Comparison of ENCODE assay signal across 17 cellular contexts in the genomic region with DNA sequence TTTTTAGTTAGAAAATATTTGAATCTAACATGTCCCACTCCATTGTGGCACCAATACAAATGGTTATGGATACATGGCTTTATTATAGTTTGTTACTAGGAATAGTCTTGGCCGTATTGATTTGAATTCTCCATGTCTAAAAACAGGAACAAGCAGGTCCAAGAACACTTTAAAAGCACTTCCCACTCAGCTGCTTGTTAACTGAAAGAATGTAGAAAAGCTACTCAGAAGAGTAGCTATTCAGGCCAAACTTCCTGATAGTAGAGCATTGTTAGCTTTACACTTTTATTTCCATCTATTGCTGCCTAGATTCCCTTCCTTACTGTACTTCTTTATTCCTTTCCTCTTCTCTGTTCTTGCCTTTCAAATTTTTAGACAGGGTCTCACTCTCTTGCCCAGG.
"Had no signal": no experiment of that assay in that cellular context is flagged by ENCODE, and none has a peak within 500 bp of the region (broad histone marks: within the 10 kb centered on the region; RNA-seq: fewer than 3 reads in every experiment).

No MANE protein-coding gene starts in this region.

- H3K4me1 ChIP-seq: ascending aorta, colonic mucosa, gastrocnemius medialis, right atrium auricular region had no signal

- ATAC-seq: gastrocnemius medialis had no signal

- H3K4me3 ChIP-seq: ascending aorta, colonic mucosa, gastrocnemius medialis, right atrium auricular region, tibial artery, vagina had no signal

- H3K27ac ChIP-seq: ascending aorta, colonic mucosa, gastrocnemius medialis, right atrium auricular region, tibial artery, vagina, WERI-Rb-1 had no signal

- H3K27me3 ChIP-seq: ascending aorta, colonic mucosa, gastrocnemius medialis, right atrium auricular region, tibial artery, vagina had no signal

- H3K9me3 ChIP-seq: ascending aorta, colonic mucosa, gastrocnemius medialis, right atrium auricular region, tibial artery, vagina had no signal

- DNase-seq: activated CD4-positive, alpha-beta T cell treated with anti-CD3 and anti-CD28 coated beads for 1 hour; activated CD8-positive, alpha-beta memory T cell treated with anti-CD3 and anti-CD28 coated beads for 24 hours; activated CD8-positive, alpha-beta memory T cell treated with anti-CD3 and anti-CD28 coated beads, Interleukin-2, amount 50 U/mL, for 48 hours; activated gamma-delta T cell; colonic mucosa; erythroblast; gastrocnemius medialis; head of caudate nucleus; stimulated activated CD4-positive, alpha-beta T cell treated with anti-CD3 and anti-CD28 coated beads, Interleukin-12 subunit alpha, Interleukin-12 subunit beta, amount 100 ng/mL, for 4 hours; stimulated activated CD4-positive, alpha-beta T cell treated with anti-CD3 and anti-CD28 coated beads, Interleukin-1b, Interleukin-23, amount 100 ng/mL, for 48 hours; stimulated activated CD8-positive, alpha-beta memory T cell treated with anti-CD3 and anti-CD28 coated beads, Interleukin-4, amount 100 ng/mL, for 48 hours; stimulated activated naive CD4-positive, alpha-beta T cell treated with Interleukin-2 at 50 U/mL for 16 hours; tibial artery; WERI-Rb-1 had no signal
